In genomic region chr19:2702170-2703076, GRCh38 we compare ENCODE assay signal across 8 cellular contexts. TPM values are rescaled to one million over a fixed set of nuclear protein-coding genes. Genes with fewer than 3 reads are reported as not detected.
DNase-seq lines count a peak whose midpoint lies in the region; ATAC-seq and TF ChIP-seq lines count a peak whose summit lies in the region.

GNG7 (minus strand) TSS chr19:2702694; CDS start chr19:2520688, 182,006 bp downstream.

- peak within 1 kb of the TSS; percentile 35 for H3K27ac Mint-ChIP-seq in neural crest cell (ENCODE audit: unreplicated experiment)

- H3K4me1 Mint-ChIP-seq in neural crest cell: peaks cover 23% of the 10 kb centered on the region

- peak; percentile 72 for TF ChIP-seq POLR2A in Raji (IDR thresholded peaks at IDR 0.05; ENCODE audit: insufficient read depth, low read depth, low read length)

- H3K9me3 Mint-ChIP-seq in neural crest cell: no peaks in the 10 kb centered on the region

- ATAC-seq in stimulated activated naive CD8-positive, alpha-beta T cell treated with anti-CD3 and anti-CD28 coated beads, Interleukin-15, Interleukin-2, amounts not matched to agents 100 U/mL and 50 U/mL, for 24 hours: peak; percentile 98

- peaks cover 41% of the 10 kb centered on the region for H3K27me3 Mint-ChIP-seq in neural crest cell (ENCODE audit: low read depth)

- H3K4me3 Mint-ChIP-seq in neural crest cell: peak within 1 kb of the TSS; percentile 69

- no peaks in the 10 kb centered on the region for H3K27me3 ChIP-seq in HL-60 (ENCODE audit: insufficient read depth, poor library complexity, severe bottlenecking)

- DNase-seq in AML-193 (lab: John Stamatoyannopoulos, UW) (peak; percentile 73 to 79), GM19238 (ENCODE audit: insufficient read length, low spot score) (peak; percentile 100), HL-60 (ENCODE audit: low read depth in 1 of 2, low spot score in 1 of 2) (peak; percentile 78 to 87), foreskin fibroblast (peak; percentile 75 to 94), neural crest cell (ENCODE audit: low read depth, low spot score) (peak; percentile 91)
- DNase-seq in activated gamma-delta T cell treated with anti-CD3 and anti-CD28 coated beads, Interleukin-2, amount 50 U/mL, for 16 hours (ENCODE audit: low read depth): peak; percentile 88
- peak; percentile 97 for DNase-seq in stimulated activated naive CD8-positive, alpha-beta T cell treated with anti-CD3 and anti-CD28 coated beads, Interleukin-15, Interleukin-2, amounts not matched to agents 100 U/mL and 50 U/mL, for 24 hours

- H3K4me3 ChIP-seq in HL-60 (replicated peaks; ENCODE audit: insufficient read depth, low read length): peak within 1 kb of the TSS; percentile 70
- peak within 1 kb of the TSS; percentile 11 to 48 for H3K4me3 ChIP-seq in foreskin fibroblast (ENCODE audit: low read depth in 1 of 2, low read length in 2 of 2)

- H3K27ac ChIP-seq in HL-60 (replicated peaks): no peak within 1 kb of the TSS

- no peaks in the 10 kb centered on the region for H3K36me3 Mint-ChIP-seq in neural crest cell (ENCODE audit: low read depth)

- TF ChIP-seq CTCF in HL-60 (IDR thresholded peaks at IDR 0.05; ENCODE audit: insufficient read depth, low read length): no peak
- no peak for TF ChIP-seq CTCF in foreskin fibroblast (IDR thresholded peaks at IDR 0.05; ENCODE audit: low read depth, low read length)
- TF ChIP-seq CTCF in neural crest cell (conservative IDR thresholded peaks at IDR 0.05): no peak

RNA-seq across cellular contexts. Expression of gene GNG7, which starts in this region (rescaled TPM):
- 13.9 and 15.1 TPM in 2 replicates for total RNA-seq in neural crest cell
